12 cellular contexts compared by ENCODE assay signal in genomic region chr6:31940256-31940664, GRCh38. TPM values are rescaled to one million over a fixed set of nuclear protein-coding genes. Genes with fewer than 3 reads are reported as not detected.
DNase-seq lines count a peak whose midpoint lies in the region; ATAC-seq and TF ChIP-seq lines count a peak whose summit lies in the region.
"Had no signal": no experiment of that assay in that cellular context is flagged by ENCODE, and none has a peak within 500 bp of the region (broad histone marks: within the 10 kb centered on the region; RNA-seq: fewer than 3 reads in every experiment).

No MANE protein-coding gene starts in this region.

- H2BK12ac ChIP-seq in mesenchymal stem cell (ENCODE audit: low read length in 2 of 2) = no peak overlapping the region

- H3K4ac ChIP-seq in mesenchymal stem cell (ENCODE audit: low read depth in 1 of 2, low read length in 2 of 2) = no peak overlapping the region

- no peak overlapping the region for H2BK120ac ChIP-seq in mesenchymal stem cell (ENCODE audit: low read depth, low read length)

- POLR2A ChIA-PET in Panc1 (lab: Charles Lee) = no interaction called here

- H3K27ac ChIP-seq in Panc1 (ENCODE audit: low read length) = 0 out of 2 replicates have a peak overlapping the region, but pooled peaks have one; percentile 20
- no peak overlapping the region for H3K27ac ChIP-seq in mesenchymal stem cell (ENCODE audit: low read length, poor library complexity, severe bottlenecking)
- H3K27ac ChIP-seq: stomach had no signal

- H3K4me2 ChIP-seq in mesenchymal stem cell (ENCODE audit: low read length, poor library complexity, severe bottlenecking) = no peak overlapping the region

- H2BK5ac ChIP-seq in mesenchymal stem cell (ENCODE audit: low read depth, low read length, poor library complexity, severe bottlenecking) = no peak overlapping the region

- CTCF ChIA-PET in Panc1 (lab: Charles Lee) = no interaction called here

- no peak overlapping the region for H4K8ac ChIP-seq in mesenchymal stem cell (ENCODE audit: low read length)

- H3K27me3 ChIP-seq in Panc1 (ENCODE audit: control insufficient read depth, insufficient read depth, low read length) = no peaks in the 10 kb centered on the region
- peaks cover 0 to 25% of the 10 kb centered on the region in 2 experiments for H3K27me3 ChIP-seq in mesenchymal stem cell (ENCODE audit: control insufficient read depth in 1 of 2, insufficient read depth in 1 of 2, low read length in 2 of 2)
- H3K27me3 ChIP-seq: stomach had no signal

- H3K9ac ChIP-seq in mesenchymal stem cell (ENCODE audit: low read length) = no peak overlapping the region

- in situ Hi-C loops in Panc1 (cut with HindIII; ENCODE audit: low pct_unique_long_range_greater_than_20kb, low sequenced_read_pairs) = no loop called here

- H3K23ac ChIP-seq in mesenchymal stem cell (ENCODE audit: low read length in 2 of 2) = no peak overlapping the region

- H3K4me1 ChIP-seq in Panc1 (ENCODE audit: control insufficient read depth, insufficient read depth, low read length) (peaks cover 10% of the 10 kb centered on the region), mesenchymal stem cell (ENCODE audit: control insufficient read depth, insufficient read depth, low read depth, low read length) (peaks cover 6% of the 10 kb centered on the region)

- WGBS in mesenchymal stem cell = 24% methylated on average over 6 of the region's 6 CpGs

- H3K79me1 ChIP-seq in mesenchymal stem cell (replicated peaks; ENCODE audit: low read length, poor library complexity, severe bottlenecking) = no peaks in the 10 kb centered on the region

- H3K4me3 ChIP-seq in Panc1 (ENCODE audit: low read depth in 2 of 2, low read length in 2 of 2) (no peak overlapping the region), mesenchymal stem cell (ENCODE audit: insufficient read depth in 1 of 2, low read depth in 1 of 2, low read length in 2 of 2) (no peak overlapping the region)
- H3K4me3 ChIP-seq: stomach had no signal

- H2AFZ ChIP-seq in mesenchymal stem cell (ENCODE audit: low read depth, low read length) = no peak overlapping the region

- intact Hi-C loops in Panc1 (cut with micrococcal nuclease; ENCODE audit: unreplicated experiment) = no loop called here

- H3K9me3 ChIP-seq in Panc1 (ENCODE audit: control insufficient read depth, insufficient read depth, low read depth, low read length) (no peaks in the 10 kb centered on the region), mesenchymal stem cell (ENCODE audit: control insufficient read depth, low read length) (no peaks in the 10 kb centered on the region)
- H3K9me3 ChIP-seq: stomach had no signal

- TF ChIP-seq CTCF in Panc1 (IDR thresholded peaks at IDR 0.05) = no peak

- H2BK15ac ChIP-seq in mesenchymal stem cell (ENCODE audit: low read depth, poor library complexity, severe bottlenecking) = no peak overlapping the region

- H3K36me3 ChIP-seq in Panc1 (ENCODE audit: control insufficient read depth, insufficient read depth, low read length) = no peaks in the 10 kb centered on the region
- H3K36me3 ChIP-seq in mesenchymal stem cell (ENCODE audit: control insufficient read depth in 1 of 2, insufficient read depth in 2 of 2, low read depth in 1 of 2, low read length in 2 of 2) = peaks cover 0 to 7% of the 10 kb centered on the region in 2 experiments
- H3K36me3 ChIP-seq: stomach had no signal

- no peak for ATAC-seq in Panc1
- ATAC-seq: activated CD8-positive, alpha-beta T cell treated with anti-CD3 and anti-CD28 coated beads for 36 hours had no signal

- no peak overlapping the region for H3K18ac ChIP-seq in mesenchymal stem cell (ENCODE audit: low read depth in 1 of 2, low read length in 2 of 2)

- no TSS peak for BruUV-seq in Panc1 (replicated peaks; lab: Mats Ljungman, UMichigan)

- DNase-seq in ELR (ENCODE audit: low read depth) (peak; percentile 47), Panc1 (ENCODE audit: low read depth, low spot score) (no peak), mesenchymal stem cell (peak; percentile 69), NCI-H2107 treated with DMSO at 0.1 percent for 48 hours (lab: John Stamatoyannopoulos, UW; ENCODE audit: unreplicated experiment) (no peak), MV-4-11 (lab: John Stamatoyannopoulos, UW) (no peak)
- no peak for DNase-seq in activated CD4-positive, alpha-beta T cell treated with anti-CD3 and anti-CD28 coated beads, Interleukin-2, amount 50 U/mL, for 4 hours
- DNase-seq: activated CD8-positive, alpha-beta T cell treated with anti-CD3 and anti-CD28 coated beads for 36 hours; activated naive CD8-positive, alpha-beta T cell treated with anti-CD3 and anti-CD28 coated beads, Interleukin-2, amount 10 ng/mL, durations not matched to agents 7 days and 5 days; NCI-H82; stomach; T-helper 1 cell had no signal

- no peak overlapping the region for H4K91ac ChIP-seq in mesenchymal stem cell (ENCODE audit: low read length)

- no peak overlapping the region for H3K14ac ChIP-seq in mesenchymal stem cell (ENCODE audit: low read length in 2 of 2)

- no peak overlapping the region for H2AK5ac ChIP-seq in mesenchymal stem cell (ENCODE audit: low read length, severe bottlenecking)

RNA-seq across cellular contexts. Expression of gene CFB, which starts 5.6 kb away (rescaled TPM):
- total RNA-seq in Panc1 (2021; ENCODE audit: unreplicated experiment) = 5.6 TPM
- 2.7 TPM for polyA plus RNA-seq in Panc1 (2012; ENCODE audit: insufficient read length)
- polyA plus RNA-seq in mesenchymal stem cell (2013, experiment 1 of 2) = 1.7 TPM
- 1.7 TPM for polyA plus RNA-seq in mesenchymal stem cell (2013, experiment 2 of 2)
- total RNA-seq: neural crest cell had no signal

RNA-seq across cellular contexts. Expression of gene C2, which starts 12.7 kb away (rescaled TPM):
- total RNA-seq in Panc1 (2021; ENCODE audit: unreplicated experiment) = 1.0 TPM
- polyA plus RNA-seq in Panc1 (2012; ENCODE audit: insufficient read length) = 0.90 TPM
- 1.1 TPM for polyA plus RNA-seq in mesenchymal stem cell (2013, experiment 1 of 2)
- polyA plus RNA-seq in mesenchymal stem cell (2013, experiment 2 of 2) = 1.3 TPM

RNA-seq across cellular contexts. Expression of gene NELFE, which starts 18.5 kb away (rescaled TPM):
- 94.9 TPM for total RNA-seq in Panc1 (2021; ENCODE audit: unreplicated experiment)
- 137 TPM for polyA plus RNA-seq in Panc1 (2012; ENCODE audit: insufficient read length)
- 53.5 TPM for polyA plus RNA-seq in mesenchymal stem cell (2013, experiment 1 of 2)
- polyA plus RNA-seq in mesenchymal stem cell (2013, experiment 2 of 2) = 56.2 TPM

RNA-seq across cellular contexts. Expression of gene SKIC2, which starts 18.7 kb away (rescaled TPM):
- 121 TPM for total RNA-seq in Panc1 (2021; ENCODE audit: unreplicated experiment)
- 86.3 TPM for polyA plus RNA-seq in Panc1 (2012; ENCODE audit: insufficient read length)
- 21.2 TPM for polyA plus RNA-seq in mesenchymal stem cell (2013, experiment 1 of 2)
- 19.1 TPM for polyA plus RNA-seq in mesenchymal stem cell (2013, experiment 2 of 2)

RNA-seq across cellular contexts. Expression of gene DXO, which starts 31.7 kb away (rescaled TPM):
- 38.1 TPM for total RNA-seq in Panc1 (2021; ENCODE audit: unreplicated experiment)
- polyA plus RNA-seq in Panc1 (2012; ENCODE audit: insufficient read length) = 37.2 TPM
- 13.4 TPM for polyA plus RNA-seq in mesenchymal stem cell (2013, experiment 1 of 2)
- 13.9 TPM for polyA plus RNA-seq in mesenchymal stem cell (2013, experiment 2 of 2)

Comparison
In these comparisons a context has a peak if more than half of its experiments do, and no peak if none do; other contexts are left out.
1. DNase-seq: peak in ELR (single experiment) and mesenchymal stem cell (single experiment); none in Panc1 (single experiment), activated CD4-positive, alpha-beta T cell treated with anti-CD3 and anti-CD28 coated beads, Interleukin-2, amount 50 U/mL, for 4 hours (0 of 2), NCI-H2107 treated with DMSO at 0.1 percent for 48 hours (single experiment) and MV-4-11 (single experiment).